Comparison of ENCODE assay signal across 31 cellular contexts in the genomic region with DNA sequence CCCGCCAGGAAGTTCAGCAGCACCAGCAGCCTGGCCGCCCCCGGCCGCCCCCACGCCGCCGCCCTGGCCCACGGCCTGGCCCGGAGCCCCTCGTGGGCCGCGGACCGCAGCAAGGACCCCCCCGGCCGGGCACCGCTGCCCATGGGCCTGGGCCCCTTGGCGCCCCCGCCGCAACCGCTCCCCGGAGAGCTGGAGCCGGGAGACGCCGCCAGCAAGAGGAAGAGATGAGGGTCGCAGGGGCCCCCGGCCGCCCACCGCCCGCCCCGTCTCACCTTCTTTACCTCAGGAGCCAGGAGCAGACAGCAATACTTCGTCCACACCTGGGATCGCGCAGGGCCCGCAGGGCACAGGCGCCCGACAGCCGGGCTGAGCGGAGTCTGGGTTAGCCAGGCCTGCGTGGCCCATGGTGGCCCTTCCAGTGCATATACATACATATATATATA.
"Had no signal": no experiment of that assay in that cellular context is flagged by ENCODE, and none has a peak within 500 bp of the region (broad histone marks: within the 10 kb centered on the region; RNA-seq: fewer than 3 reads in every experiment).

No MANE protein-coding gene starts in this region.

- FAIRE-seq: TTC549 had no signal

- H3K27me3 Mint-ChIP-seq: activated T-helper 17 cell treated with anti-CD3 and anti-CD28 coated beads, Interleukin-2, amount 50 U/mL, for 72 hours had no signal

- DNase-seq: activated CD4-positive, alpha-beta memory T cell treated with anti-CD3 and anti-CD28 coated beads, Interleukin-2, amount 10 ng/mL, durations not matched to agents 7 days and 5 days; activated CD4-positive, alpha-beta T cell treated with anti-CD3 and anti-CD28 coated beads for 1 hour; activated CD4-positive, alpha-beta T cell treated with anti-CD3 and anti-CD28 coated beads, Interleukin-2, amount 10 ng/mL, durations not matched to agents 7 days and 5 days; activated CD8-positive, alpha-beta memory T cell treated with anti-CD3 and anti-CD28 coated beads, Interleukin-2, amount 50 U/mL, for 48 hours; activated gamma-delta T cell treated with Interleukin-2 at 50 U/mL for 16 hours; activated T-cell treated with anti-CD3 and anti-CD28 coated beads, Interleukin-2, amount 50 U/mL, for 24 hours; dorsolateral prefrontal cortex; effector memory CD4-positive, alpha-beta T cell; gastrocnemius medialis; hippocampal formation; immature natural killer cell; lower lobe of right lung; mesendoderm; nucleus accumbens; psoas muscle; spleen; stimulated activated naive CD4-positive, alpha-beta T cell treated with Interleukin-2 at 50 U/mL for 16 hours; SW 1271; T-helper 9 cell; thyroid gland had no signal

- H3K4me1 ChIP-seq: ascending aorta, gastrocnemius medialis, lower lobe of right lung, psoas muscle had no signal

- H3K36me3 Mint-ChIP-seq: activated naive CD4-positive, alpha-beta T cell treated with anti-CD3 and anti-CD28 coated beads, Interleukin-2, amount 50 U/mL, for 72 hours; immature natural killer cell had no signal

- H3K9me3 ChIP-seq: ascending aorta, gastrocnemius medialis, lower lobe of right lung, psoas muscle, spleen, thyroid gland, upper lobe of left lung had no signal

- H3K27ac Mint-ChIP-seq: activated CD4-positive, alpha-beta memory T cell treated with anti-CD3 and anti-CD28 coated beads, Interleukin-2, amount 10 ng/mL, durations not matched to agents 7 days and 5 days; activated CD4-positive, alpha-beta T cell treated with anti-CD3 and anti-CD28 coated beads, Interleukin-2, amount 10 ng/mL, durations not matched to agents 7 days and 5 days; activated naive CD4-positive, alpha-beta T cell treated with anti-CD3 and anti-CD28 coated beads, Interleukin-2, amount 50 U/mL, for 72 hours; activated T-cell treated with anti-CD3 and anti-CD28 coated beads, Interleukin-2, amount 50 U/mL, for 24 hours; activated T-helper 17 cell treated with anti-CD3 and anti-CD28 coated beads, Interleukin-2, amount 50 U/mL, for 72 hours; immature natural killer cell; T-helper 1 cell treated with Interleukin-12 subunit alpha and Interleukin-12 subunit beta and Interleukin-4 antibody, amounts not matched to agents 30 μg/mL and 1 μg/mL, for 36 hours had no signal

- H3K27me3 ChIP-seq: ascending aorta, cardiac muscle cell, thyroid gland had no signal

- H3K27ac ChIP-seq: ascending aorta, cardiac muscle cell, coronary artery, gastrocnemius medialis, lower lobe of right lung, parathyroid adenoma, psoas muscle, SK-N-MC, spleen, thyroid gland, upper lobe of left lung had no signal

- H2AFZ ChIP-seq: parathyroid adenoma had no signal

- H3K4me3 ChIP-seq: ascending aorta, cardiac muscle cell, gastrocnemius medialis, lower lobe of right lung, psoas muscle, SK-N-MC, thyroid gland, upper lobe of left lung had no signal

- H3K4me1 Mint-ChIP-seq: activated CD4-positive, alpha-beta memory T cell treated with anti-CD3 and anti-CD28 coated beads, Interleukin-2, amount 10 ng/mL, durations not matched to agents 7 days and 5 days; activated T-helper 17 cell treated with anti-CD3 and anti-CD28 coated beads, Interleukin-2, amount 50 U/mL, for 72 hours had no signal

- H3K36me3 ChIP-seq: ascending aorta, cardiac muscle cell, gastrocnemius medialis, lower lobe of right lung, spleen, thyroid gland, upper lobe of left lung had no signal

- ATAC-seq: activated naive CD4-positive, alpha-beta T cell treated with anti-CD3 and anti-CD28 coated beads, Interleukin-2, amount 50 U/mL, for 72 hours; activated T-helper 17 cell treated with anti-CD3 and anti-CD28 coated beads, Interleukin-2, amount 50 U/mL, for 72 hours; gastrocnemius medialis; lower lobe of right lung; psoas muscle had no signal

- H3K4me3 Mint-ChIP-seq: activated CD4-positive, alpha-beta memory T cell treated with anti-CD3 and anti-CD28 coated beads, Interleukin-2, amount 10 ng/mL, durations not matched to agents 7 days and 5 days; activated CD4-positive, alpha-beta T cell treated with anti-CD3 and anti-CD28 coated beads, Interleukin-2, amount 10 ng/mL, durations not matched to agents 7 days and 5 days; activated T-cell treated with anti-CD3 and anti-CD28 coated beads, Interleukin-2, amount 50 U/mL, for 24 hours; activated T-helper 17 cell treated with anti-CD3 and anti-CD28 coated beads, Interleukin-2, amount 50 U/mL, for 72 hours; brain; T-helper 1 cell treated with Interleukin-12 subunit alpha and Interleukin-12 subunit beta and Interleukin-4 antibody, amounts not matched to agents 30 μg/mL and 1 μg/mL, for 36 hours had no signal

- H3K9me3 Mint-ChIP-seq: activated CD4-positive, alpha-beta memory T cell treated with anti-CD3 and anti-CD28 coated beads, Interleukin-2, amount 10 ng/mL, durations not matched to agents 7 days and 5 days; activated CD4-positive, alpha-beta T cell treated with anti-CD3 and anti-CD28 coated beads, Interleukin-2, amount 10 ng/mL, durations not matched to agents 7 days and 5 days; activated naive CD4-positive, alpha-beta T cell treated with anti-CD3 and anti-CD28 coated beads, Interleukin-2, amount 50 U/mL, for 72 hours; activated T-cell treated with anti-CD3 and anti-CD28 coated beads, Interleukin-2, amount 50 U/mL, for 24 hours; activated T-helper 17 cell treated with anti-CD3 and anti-CD28 coated beads, Interleukin-2, amount 50 U/mL, for 72 hours; immature natural killer cell; T-helper 1 cell treated with Interleukin-12 subunit alpha and Interleukin-12 subunit beta and Interleukin-4 antibody, amounts not matched to agents 30 μg/mL and 1 μg/mL, for 36 hours had no signal

- H3K9ac ChIP-seq: parathyroid adenoma had no signal
